Comparison of ENCODE assay signal across 9 cellular contexts in the genomic region with DNA sequence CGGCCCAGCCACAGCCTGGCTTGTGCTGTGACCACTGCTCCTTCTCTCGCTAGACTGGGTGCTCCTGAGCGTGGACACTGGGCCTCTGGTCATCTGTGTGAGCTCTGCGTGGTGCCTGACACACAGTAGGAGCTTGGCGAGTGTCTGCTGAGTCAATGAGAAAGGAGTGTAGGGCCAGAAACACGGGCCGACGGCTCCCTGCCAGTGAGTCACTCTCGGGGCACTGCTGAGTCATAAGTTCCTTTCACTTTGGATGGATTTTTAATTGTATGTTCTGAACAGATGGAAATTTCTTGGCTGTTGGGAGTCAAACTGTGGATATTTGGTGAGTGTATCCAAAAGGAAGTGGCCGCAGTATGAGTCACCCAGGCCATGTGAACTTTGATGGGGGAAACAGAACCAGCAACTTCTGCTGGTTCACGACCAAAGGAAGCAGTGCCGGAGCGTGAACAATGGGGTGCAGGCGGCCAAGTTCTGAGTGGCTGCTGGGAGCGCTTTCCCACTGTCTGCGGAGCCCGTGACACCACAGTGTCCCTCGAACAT. TPM values are rescaled to one million over a fixed set of nuclear protein-coding genes. Genes with fewer than 3 reads are reported as not detected.
DNase-seq lines count a peak whose midpoint lies in the region; ATAC-seq and TF ChIP-seq lines count a peak whose summit lies in the region.
"Had no signal": no experiment of that assay in that cellular context is flagged by ENCODE, and none has a peak within 500 bp of the region (broad histone marks: within the 10 kb centered on the region; RNA-seq: fewer than 3 reads in every experiment).

No MANE protein-coding gene starts in this region.

- POLR2A ChIA-PET in CD4-positive, alpha-beta memory T cell (lab: Charles Lee; ENCODE audit: partially characterized antibody) = no interaction called here

- H3K4me3 Mint-ChIP-seq in CD4-positive, alpha-beta memory T cell = peak overlapping the region in 5 of 8 donors; percentile 5 to 72 (median 57)
- no peak overlapping the region for H3K4me3 Mint-ChIP-seq in activated naive CD8-positive, alpha-beta T cell

- CTCF ChIA-PET in CD4-positive, alpha-beta memory T cell (lab: Charles Lee; ENCODE audit: partially characterized antibody) = no interaction called here

- H3K27me3 ChIP-seq in CD4-positive, alpha-beta memory T cell (ENCODE audit: insufficient read depth, low read length) = no peaks in the 10 kb centered on the region
- no peaks in the 10 kb centered on the region for H3K27me3 ChIP-seq in WERI-Rb-1 (ENCODE audit: insufficient read depth, low read depth, severe bottlenecking)

- peaks cover 7% of the 10 kb centered on the region for H3K4me1 ChIP-seq in CD4-positive, alpha-beta memory T cell (ENCODE audit: insufficient read depth, low read length)

- peak overlapping the region in 3 of 7 donors; percentile 49 to 57 (median 54) for H3K27ac Mint-ChIP-seq in CD4-positive, alpha-beta memory T cell
- peak overlapping the region; percentile 22 for H3K27ac Mint-ChIP-seq in activated naive CD8-positive, alpha-beta T cell

- intact Hi-C loops in CD4-positive, alpha-beta memory T cell (cut with micrococcal nuclease) = no loop called here
- intact Hi-C loops in posterior cingulate gyrus (cut with DNase I) = no loop called here

- no peaks in the 10 kb centered on the region for H3K36me3 Mint-ChIP-seq in CD4-positive, alpha-beta memory T cell
- no peaks in the 10 kb centered on the region for H3K36me3 Mint-ChIP-seq in activated naive CD8-positive, alpha-beta T cell

- H3K27me3 Mint-ChIP-seq in CD4-positive, alpha-beta memory T cell = peaks cover 0 to 4% of the 10 kb centered on the region in 2 donors
- H3K27me3 Mint-ChIP-seq in activated naive CD8-positive, alpha-beta T cell = peaks cover 2% of the 10 kb centered on the region

- H3K9me3 ChIP-seq in CD4-positive, alpha-beta memory T cell (ENCODE audit: control insufficient read depth in 1 of 2, low read length in 2 of 2) = no peaks in the 10 kb centered on the region
- H3K9me3 ChIP-seq in WERI-Rb-1 (ENCODE audit: severe bottlenecking) = no peaks in the 10 kb centered on the region

- no peak for TF ChIP-seq CTCF in WERI-Rb-1 (IDR thresholded peaks at IDR 0.05; ENCODE audit: low read depth, low read length)

- H3K4me1 Mint-ChIP-seq in CD4-positive, alpha-beta memory T cell = peaks cover 3 to 6% (median 6%) of the 10 kb centered on the region in 4 donors
- H3K4me1 Mint-ChIP-seq in activated naive CD8-positive, alpha-beta T cell (ENCODE audit: low read depth) = peaks cover 4% of the 10 kb centered on the region

- H3K9me3 Mint-ChIP-seq in CD4-positive, alpha-beta memory T cell = no peaks in the 10 kb centered on the region
- H3K9me3 Mint-ChIP-seq in activated naive CD8-positive, alpha-beta T cell (ENCODE audit: low read depth) = no peaks in the 10 kb centered on the region

- H3K4me3 ChIP-seq in CD4-positive, alpha-beta memory T cell (ENCODE audit: low read length in 2 of 2) = no peak overlapping the region
- H3K4me3 ChIP-seq in WERI-Rb-1 (ENCODE audit: low read depth, low read length) = no peak overlapping the region

- H3K36me3 ChIP-seq in CD4-positive, alpha-beta memory T cell (ENCODE audit: insufficient read depth, low read length) = no peaks in the 10 kb centered on the region
- no peaks in the 10 kb centered on the region for H3K36me3 ChIP-seq in WERI-Rb-1

- no peak for ATAC-seq in GM19023 (IDR thresholded peaks at IDR 0.05; ENCODE audit: unreplicated experiment)

- no peak overlapping the region for H3K27ac ChIP-seq in CD4-positive, alpha-beta memory T cell (ENCODE audit: low read depth, low read length)
- H3K27ac ChIP-seq in WERI-Rb-1 = no peak overlapping the region
- H3K27ac ChIP-seq: HL-60 had no signal

- DNase-seq in CD4-positive, alpha-beta memory T cell = no peak
- DNase-seq in MV-4-11 (lab: John Stamatoyannopoulos, UW) (peak; percentile 81), glomerular visceral epithelial cell (ENCODE audit: extremely low spot score) (peak; percentile 98), posterior cingulate gyrus (peak in 9 of 10 donors; percentile 34 to 91 (median 63)), HuH-7.5 (ENCODE audit: low spot score) (no peak), WERI-Rb-1 (no peak)

RNA-seq across cellular contexts. Expression of gene COL18A1, which starts 41.0 kb away (rescaled TPM):
- 1 to 10 TPM; 4.2 to 4.5 TPM for total RNA-seq in CD4-positive, alpha-beta memory T cell
- polyA plus RNA-seq in CD4-positive, alpha-beta memory T cell = 1 to 10 TPM in 1 of 2 donors, under 1 TPM in 1; 0.43 to 3.4 TPM

Comparison
In these comparisons a context has a peak if more than half of its experiments do, and no peak if none do; other contexts are left out.
1. DNase-seq: peak in MV-4-11 (single experiment), glomerular visceral epithelial cell (single experiment) and posterior cingulate gyrus (9 of 10); none in CD4-positive, alpha-beta memory T cell (0 of 5), HuH-7.5 (single experiment) and WERI-Rb-1 (single experiment).